27 cellular contexts compared by ENCODE assay signal in the genomic region with DNA sequence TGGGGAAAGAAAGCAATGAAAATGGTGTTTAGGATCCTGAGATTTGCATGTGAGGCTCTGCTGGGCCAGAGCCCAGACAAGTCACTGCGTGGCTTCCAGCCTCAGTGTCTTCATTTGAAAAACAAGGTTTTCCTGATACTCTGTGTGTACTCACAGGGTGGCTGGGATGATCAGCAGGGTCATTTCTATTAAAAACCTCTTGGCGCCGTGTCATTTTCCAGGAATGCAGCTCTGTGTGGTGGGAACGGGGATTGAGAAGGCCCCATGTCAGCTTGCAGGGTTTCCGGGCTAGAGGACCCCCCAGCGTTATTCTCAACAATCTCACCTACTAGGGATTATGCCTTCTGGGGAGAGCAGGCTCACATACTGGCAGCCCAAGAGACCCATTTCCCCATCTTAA.
"Had no signal": no experiment of that assay in that cellular context is flagged by ENCODE, and none has a peak within 500 bp of the region (broad histone marks: within the 10 kb centered on the region; RNA-seq: fewer than 3 reads in every experiment).

No MANE protein-coding gene starts in this region.

- H3K27me3 ChIP-seq: neutrophil, ovary, thyroid gland, upper lobe of right lung had no signal

- H3K4me3 ChIP-seq: left lung, ovary, thyroid gland, upper lobe of right lung had no signal

- ATAC-seq: left lung; sciatic nerve; stimulated activated memory B cell treated with anti-CD40 and anti-IgM and Interleukin-4, amounts not matched to agents 10 μg/mL and 1 μg/mL and 100 μg/mL, for 72 hours; stimulated activated naive CD8-positive, alpha-beta T cell treated with anti-CD3 and anti-CD28 coated beads, Interleukin-15, amount 100 ng/mL, for 72 hours; upper lobe of right lung had no signal

- DNase-seq: activated CD4-positive, alpha-beta memory T cell treated with anti-CD3 and anti-CD28 coated beads, Interleukin-2, amount 10 ng/mL, durations not matched to agents 7 days and 5 days; activated CD4-positive, alpha-beta T cell treated with anti-CD3 and anti-CD28 coated beads, Interleukin-2, amount 10 ng/mL, durations not matched to agents 7 days and 5 days; activated CD4-positive, CD25-positive, alpha-beta regulatory T cell treated with anti-CD3 and anti-CD28 coated beads, Interleukin-2, amount 50 U/mL, for 72 hours; activated CD8-positive, alpha-beta memory T cell treated with anti-CD3 and anti-CD28 coated beads, Interleukin-2, amount 50 U/mL, for 48 hours; activated gamma-delta T cell; activated naive CD4-positive, alpha-beta T cell treated with anti-CD3 and anti-CD28 coated beads, Interleukin-2, amount 10 ng/mL, durations not matched to agents 7 days and 5 days; activated naive CD8-positive, alpha-beta T cell treated with anti-CD3 and anti-CD28 coated beads, Interleukin-2, amount 10 ng/mL, durations not matched to agents 7 days and 5 days; activated T-cell treated with anti-CD3 and anti-CD28 coated beads, Interleukin-2, amount 50 U/mL, for 24 hours; cerebellar nuclear complex; cortex of kidney; left lung; naive B cell; nephron progenitor cell; ovary; small intestine; stimulated activated CD4-positive, alpha-beta T cell treated with anti-CD3 and anti-CD28 coated beads, Interleukin-1b, Interleukin-23, amount 100 ng/mL, for 48 hours; stimulated activated CD4-positive, alpha-beta T cell treated with anti-CD3 and anti-CD28 coated beads, Interleukin-4, amount 100 ng/mL, for 4 hours; stimulated activated CD8-positive, alpha-beta memory T cell treated with anti-CD3 and anti-CD28 coated beads, Interleukin-4, amount 100 ng/mL, for 48 hours; stimulated activated naive CD8-positive, alpha-beta T cell treated with anti-CD3 and anti-CD28 coated beads, Interleukin-15, amount 100 ng/mL, for 72 hours; substantia nigra; SW 1271; T-helper 9 cell; thyroid gland; upper lobe of right lung had no signal

- H3K4me1 ChIP-seq: left lung, thyroid gland, upper lobe of right lung had no signal

- H3K36me3 ChIP-seq: left lung, neutrophil, ovary, thyroid gland, upper lobe of right lung had no signal

- H3K27ac ChIP-seq: left lung, neutrophil, ovary, upper lobe of right lung had no signal

- H3K9me3 ChIP-seq: neutrophil, ovary, thyroid gland had no signal
